Comparison of ENCODE assay signal across 7 cellular contexts in the genomic region with DNA sequence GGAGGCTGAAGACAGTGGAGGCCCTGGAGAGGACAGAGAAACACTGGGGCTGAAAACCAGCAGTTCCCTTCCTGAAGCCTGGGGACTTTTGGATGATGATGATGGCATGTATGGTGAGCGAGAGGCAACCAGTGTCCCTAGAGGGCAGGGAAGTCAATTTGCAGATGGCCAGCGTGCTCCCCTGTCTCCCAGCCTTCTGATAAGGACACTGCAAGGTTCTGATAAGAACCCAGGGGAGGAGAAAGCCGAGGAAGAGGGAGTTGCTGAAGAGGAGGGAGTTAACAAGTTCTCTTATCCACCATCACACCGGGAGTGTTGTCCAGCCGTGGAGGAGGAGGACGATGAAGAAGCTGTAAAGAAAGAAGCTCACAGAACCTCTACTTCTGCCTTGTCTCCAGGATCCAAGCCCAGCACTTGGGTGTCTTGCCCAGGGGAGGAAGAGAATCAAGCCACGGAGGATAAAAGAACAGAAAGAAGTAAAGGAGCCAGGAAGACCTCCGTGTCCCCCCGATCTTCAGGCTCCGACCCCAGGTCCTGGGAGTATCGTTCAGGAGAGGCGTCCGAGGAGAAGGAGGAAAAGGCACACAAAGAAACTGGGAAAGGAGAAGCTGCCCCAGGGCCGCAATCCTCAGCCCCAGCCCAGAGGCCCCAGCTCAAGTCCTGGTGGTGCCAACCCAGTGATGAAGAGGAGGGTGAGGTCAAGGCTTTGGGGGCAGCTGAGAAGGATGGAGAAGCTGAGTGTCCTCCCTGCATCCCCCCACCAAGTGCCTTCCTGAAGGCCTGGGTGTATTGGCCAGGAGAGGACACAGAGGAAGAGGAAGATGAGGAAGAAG. TPM values are rescaled to one million over a fixed set of nuclear protein-coding genes. Genes with fewer than 3 reads are reported as not detected.
DNase-seq lines count a peak whose midpoint lies in the region; ATAC-seq and TF ChIP-seq lines count a peak whose summit lies in the region.
"Had no signal": no experiment of that assay in that cellular context is flagged by ENCODE, and none has a peak within 500 bp of the region (broad histone marks: within the 10 kb centered on the region; RNA-seq: fewer than 3 reads in every experiment).

No MANE protein-coding gene starts in this region.

- POLR2A ChIA-PET in activated CD8-positive, alpha-beta T cell treated with anti-CD3 and anti-CD28 coated beads for 36 hours (lab: Charles Lee) = interaction anchor here (0.6 to 5.1 kb wide), 20 partner anchors 8 to 254 kb away, joined by 3 to 53 read pairs (median 4); a partner anchor contains a TSS

- peak overlapping the region; percentile 99 for H3K4me3 Mint-ChIP-seq in activated CD8-positive, alpha-beta T cell treated with anti-CD3 and anti-CD28 coated beads for 36 hours

- H3K4me1 Mint-ChIP-seq in activated CD8-positive, alpha-beta T cell treated with anti-CD3 and anti-CD28 coated beads for 36 hours (ENCODE audit: low read depth) = peaks cover 44% of the 10 kb centered on the region

- DNase-seq in G401 (ENCODE audit: low spot score) (peak; percentile 19), kidney tubule cell (ENCODE audit: low spot score) (peak; percentile 41), NCI-H187 treated with DMSO at 0.1 percent for 48 hours (lab: John Stamatoyannopoulos, UW) (no peak), COR-L47 (lab: John Stamatoyannopoulos, UW) (no peak)
- peak; percentile 24 for DNase-seq in activated CD8-positive, alpha-beta T cell treated with anti-CD3 and anti-CD28 coated beads for 36 hours

- in situ Hi-C loops in G401 (cut with HindIII; ENCODE audit: low sequenced_read_pairs) = no loop called here

- intact Hi-C loops in activated CD8-positive, alpha-beta T cell treated with anti-CD3 and anti-CD28 coated beads for 36 hours (cut with micrococcal nuclease) = loop anchor here (10.0 kb wide), 2 partner anchors 91 to 239 kb away; a partner anchor contains a TSS

- peaks cover 54% of the 10 kb centered on the region for H3K36me3 Mint-ChIP-seq in activated CD8-positive, alpha-beta T cell treated with anti-CD3 and anti-CD28 coated beads for 36 hours (ENCODE audit: low read depth)

- CTCF ChIA-PET in activated CD8-positive, alpha-beta T cell treated with anti-CD3 and anti-CD28 coated beads for 36 hours (lab: Charles Lee) = interaction anchor here (0.6 to 4.3 kb wide), 5 partner anchors 26 to 120 kb away, joined by 3 to 18 read pairs (median 5); a partner anchor contains a TSS

- peak overlapping the region; percentile 100 for H3K27ac Mint-ChIP-seq in activated CD8-positive, alpha-beta T cell treated with anti-CD3 and anti-CD28 coated beads for 36 hours

- H3K27me3 Mint-ChIP-seq in activated CD8-positive, alpha-beta T cell treated with anti-CD3 and anti-CD28 coated beads for 36 hours = no peaks in the 10 kb centered on the region

- H3K9me3 Mint-ChIP-seq in activated CD8-positive, alpha-beta T cell treated with anti-CD3 and anti-CD28 coated beads for 36 hours = no peaks in the 10 kb centered on the region

- ATAC-seq in activated CD8-positive, alpha-beta T cell treated with anti-CD3 and anti-CD28 coated beads for 36 hours = no peak
- ATAC-seq in GM19463 (IDR thresholded peaks at IDR 0.05; ENCODE audit: unreplicated experiment) = no peak

- TF ChIP-seq CTCF in activated CD8-positive, alpha-beta T cell treated with anti-CD3 and anti-CD28 coated beads for 36 hours (IDR thresholded peaks at IDR 0.05) = no peak

RNA-seq across cellular contexts. Expression of a gene that starts 1.5 kb away (rescaled TPM):
- 44.0 and 58.7 TPM in 2 replicates for total RNA-seq in G401 (2014; rRNA removed; shearing (Covaris generic))
- 10 to 100 TPM; 77.8 to 81.2 TPM for total RNA-seq in activated CD8-positive, alpha-beta T cell treated with anti-CD3 and anti-CD28 coated beads for 36 hours

RNA-seq across cellular contexts. Expression of a gene that starts 5.3 kb away (rescaled TPM):
- 12.4 and 20.4 TPM in 2 replicates for total RNA-seq in G401 (2014; rRNA removed; shearing (Covaris generic))
- total RNA-seq in activated CD8-positive, alpha-beta T cell treated with anti-CD3 and anti-CD28 coated beads for 36 hours = 1 to 10 TPM; 9.4 to 9.7 TPM

RNA-seq across cellular contexts. Expression of a gene that starts 24.9 kb away (rescaled TPM):
- total RNA-seq in G401 (2014; rRNA removed; shearing (Covaris generic)) = not detected in 2 replicates
- total RNA-seq in activated CD8-positive, alpha-beta T cell treated with anti-CD3 and anti-CD28 coated beads for 36 hours = under 1 TPM; 0.68 to 0.85 TPM
- total RNA-seq: LHCN-M2 had no signal

RNA-seq across cellular contexts. Expression of a gene that starts 26.4 kb away (rescaled TPM):
- 201 and 252 TPM in 2 replicates for total RNA-seq in G401 (2014; rRNA removed; shearing (Covaris generic))
- 100 to 1,000 TPM; 102 to 114 TPM for total RNA-seq in activated CD8-positive, alpha-beta T cell treated with anti-CD3 and anti-CD28 coated beads for 36 hours

RNA-seq across cellular contexts. Expression of a gene that starts 37.4 kb away (rescaled TPM):
- total RNA-seq in G401 (2014; rRNA removed; shearing (Covaris generic)) = 62.8 and 69.0 TPM in 2 replicates
- total RNA-seq in activated CD8-positive, alpha-beta T cell treated with anti-CD3 and anti-CD28 coated beads for 36 hours = under 1 TPM; 0.47 to 0.56 TPM
- total RNA-seq: LHCN-M2 had no signal

Comparison
In these comparisons a context has a peak if more than half of its experiments do, and no peak if none do; other contexts are left out.
1. DNase-seq: peak in G401 (single experiment), activated CD8-positive, alpha-beta T cell treated with anti-CD3 and anti-CD28 coated beads for 36 hours (single experiment) and kidney tubule cell (single experiment); none in NCI-H187 treated with DMSO at 0.1 percent for 48 hours (single experiment) and COR-L47 (single experiment).